In genomic region chr10:62934258-62934657, GRCh38 we compare ENCODE assay signal across 18 cellular contexts.
DNase-seq lines count a peak whose midpoint lies in the region; ATAC-seq and TF ChIP-seq lines count a peak whose summit lies in the region.
"Had no signal": no experiment of that assay in that cellular context is flagged by ENCODE, and none has a peak within 500 bp of the region (broad histone marks: within the 10 kb centered on the region; RNA-seq: fewer than 3 reads in every experiment).

No MANE protein-coding gene starts in this region.

- H3K9ac ChIP-seq in HCT116 (ENCODE audit: low read length) (no peak overlapping the region), neuronal stem cell (ENCODE audit: low read depth, low read length, poor library complexity) (no peak overlapping the region)

- H3K27ac ChIP-seq in HCT116 (ENCODE audit: low read depth, low read length) (no peak overlapping the region), neuronal stem cell (replicated peaks; ENCODE audit: low read length) (no peak overlapping the region)
- H3K27ac ChIP-seq: ascending aorta, esophagus squamous epithelium had no signal

- peaks cover 0 to 6% of the 10 kb centered on the region in 2 experiments; a peak in 1 of 4 replicates for H3K4me1 ChIP-seq in HCT116 (ENCODE audit: control insufficient read depth in 1 of 2, insufficient read depth in 2 of 2, low read length in 2 of 2)
- H3K4me1 ChIP-seq in neuronal stem cell (ENCODE audit: control insufficient read depth in 2 of 2, insufficient read depth in 1 of 2, low read depth in 1 of 2, low read length in 2 of 2), result no peaks in the 10 kb centered on the region
- H3K4me1 ChIP-seq: ascending aorta, esophagus squamous epithelium, HAP-1 had no signal

- H3K4ac ChIP-seq in neuronal stem cell (ENCODE audit: low read length), result peak overlapping the region; percentile 2

- TF ChIP-seq CTCF in HCT116 (IDR thresholded peaks at IDR 0.05 in 2 of 3, conservative IDR thresholded peaks at IDR 0.05 in 1 of 3; ENCODE audit: borderline replicate concordance in 1 of 3, insufficient read depth in 1 of 3, low read depth in 2 of 3, low read length in 2 of 3) (no peak), NB4 (IDR thresholded peaks at IDR 0.05; ENCODE audit: low read depth, low read length) (no peak)

- no peak overlapping the region for H2BK15ac ChIP-seq in neuronal stem cell (ENCODE audit: low read length)

- H2BK12ac ChIP-seq in neuronal stem cell (ENCODE audit: low read length), result no peak overlapping the region

- H3K36me3 ChIP-seq in HCT116 (ENCODE audit: control insufficient read depth in 1 of 2, insufficient read depth in 2 of 2, low read length in 2 of 2), result no peaks in the 10 kb centered on the region
- peaks cover 0 to 1% of the 10 kb centered on the region in 2 donors for H3K36me3 ChIP-seq in neuronal stem cell (replicated peaks in 1 of 2; ENCODE audit: control insufficient read depth in 2 of 2, insufficient read depth in 2 of 2, low read length in 2 of 2)
- H3K36me3 ChIP-seq: ascending aorta, esophagus squamous epithelium, HAP-1 had no signal

- no peak for TF ChIP-seq POLR2A in HCT116 (IDR thresholded peaks at IDR 0.05; ENCODE audit: borderline replicate concordance, extremely low read depth, insufficient read depth, insufficient read length)
- TF ChIP-seq POLR2A in NB4 (IDR thresholded peaks at IDR 0.05; ENCODE audit: extremely low read depth, insufficient read length), result no peak

- no peak overlapping the region for H2BK120ac ChIP-seq in neuronal stem cell (ENCODE audit: low read depth, low read length)

- H3K23ac ChIP-seq in neuronal stem cell (ENCODE audit: low read depth, low read length, poor library complexity), result no peak overlapping the region

- RAD21 ChIA-PET in HCT116 (lab: Charles Lee; ENCODE audit: low non-redundant PET in 1 of 2, low total read pairs in 2 of 2, uncharacterized antibody in 2 of 2, unreplicated experiment in 2 of 2), result no interaction called here

- peak; percentile 82 for ATAC-seq in HCT116
- ATAC-seq: left colon, SK-N-SH treated with all-trans-retinoic acid at 6 μM for 48 hours had no signal

- H3K9me3 ChIP-seq in HCT116 (ENCODE audit: control insufficient read depth in 1 of 2, insufficient read depth in 1 of 2, low read depth in 1 of 2, low read length in 2 of 2) (no peaks in the 10 kb centered on the region), neuronal stem cell (replicated peaks in 1 of 2; ENCODE audit: control insufficient read depth in 2 of 2, insufficient read depth in 1 of 2, low read depth in 1 of 2, low read length in 2 of 2) (no peaks in the 10 kb centered on the region)
- H3K9me3 ChIP-seq: ascending aorta, esophagus squamous epithelium, HAP-1 had no signal

- H3K14ac ChIP-seq in neuronal stem cell (ENCODE audit: low read length), result no peak overlapping the region

- peak overlapping the region; percentile 26; the same call in 1 of the 2 replicates for H3K4me2 ChIP-seq in HCT116 (ENCODE audit: low read length)
- no peak overlapping the region for H3K4me2 ChIP-seq in neuronal stem cell (ENCODE audit: insufficient read depth, low read length, poor library complexity, severe bottlenecking)

- H3K9me2 ChIP-seq in HCT116 (ENCODE audit: insufficient read depth), result no peaks in the 10 kb centered on the region; the same call in 1 of the 2 replicates

- H3K79me2 ChIP-seq in HCT116 (ENCODE audit: insufficient read depth, low read length), result no peaks in the 10 kb centered on the region

- WGBS in neuronal stem cell (ENCODE audit: extremely low coverage in 2 of 2, insufficient read length in 2 of 2, insufficient replicate concordance in 1 of 2), 2 donors, result no CpG with 5 or more reads among the region's 11 CpGs

- no TSS peak for BruUV-seq in HCT116 (replicated peaks; lab: Mats Ljungman, UMichigan)

- H2AFZ ChIP-seq in HCT116 (ENCODE audit: low read depth, low read length, poor library complexity, severe bottlenecking) (no peak overlapping the region), neuronal stem cell (ENCODE audit: low read length) (peak overlapping the region; percentile 42)

- TF ChIP-seq RAD21 in HCT116 (IDR thresholded peaks at IDR 0.05; ENCODE audit: low read depth), result no peak

- H3K79me1 ChIP-seq in neuronal stem cell (ENCODE audit: low read depth, low read length), result no peaks in the 10 kb centered on the region

- POLR2A ChIA-PET in HCT116 (lab: Charles Lee), result no interaction called here

- H3K27me3 ChIP-seq in HCT116 (ENCODE audit: insufficient read depth, low read length) (no peaks in the 10 kb centered on the region), neuronal stem cell (ENCODE audit: control insufficient read depth in 3 of 3, insufficient read depth in 3 of 3, low read depth in 1 of 3, low read length in 3 of 3) (no peaks in the 10 kb centered on the region)
- H3K27me3 ChIP-seq: ascending aorta, esophagus squamous epithelium had no signal

- no peak overlapping the region for H4K8ac ChIP-seq in neuronal stem cell (ENCODE audit: low read depth, low read length)

- no peak overlapping the region for H4K91ac ChIP-seq in neuronal stem cell (ENCODE audit: low read depth, low read length, poor library complexity)

- H3K4me3 ChIP-seq in HCT116 (replicated peaks in 1 of 2; ENCODE audit: low read depth in 1 of 2, low read length in 2 of 2) (no peak overlapping the region), NB4 (ENCODE audit: low read depth, low read length) (no peak overlapping the region), neuronal stem cell (ENCODE audit: low read length in 2 of 2) (no peak overlapping the region)
- H3K4me3 ChIP-seq: ascending aorta, esophagus squamous epithelium, HAP-1 had no signal

- H2BK5ac ChIP-seq in neuronal stem cell (ENCODE audit: low read length), result no peak overlapping the region

- H3K18ac ChIP-seq in neuronal stem cell (ENCODE audit: low read length), result peak overlapping the region; percentile 83

- no peaks in the 10 kb centered on the region for H4K20me1 ChIP-seq in HCT116 (ENCODE audit: insufficient read depth)

- peak; percentile 15 for DNase-seq in HCT116 (ENCODE audit: low read depth, low spot score)
- DNase-seq in NB4 (ENCODE audit: low read depth), result peak; percentile 24
- DNase-seq in astrocyte of the hippocampus (ENCODE audit: low read depth, low spot score), result peak; percentile 23
- no peak for DNase-seq in neuronal stem cell (ENCODE audit: low spot score)
- no peak for DNase-seq in SW 1271 (lab: John Stamatoyannopoulos, UW)
- no peak for DNase-seq in DMS 273 (lab: John Stamatoyannopoulos, UW; ENCODE audit: unreplicated experiment)
- no peak for DNase-seq in activated CD4-positive, CD25-positive, alpha-beta regulatory T cell (lab: John Stamatoyannopoulos, UW)
- DNase-seq: activated B cell treated with CpG ODN at 0.5 μM for 24 hours; CD4-positive, CD25-positive, alpha-beta regulatory T cell; cortex of kidney; DND-41; esophagus squamous epithelium; left colon; NCI-H2081 treated with DMSO at 0.1 percent for 48 hours; NK-92 treated with Interleukin-12 subunit alpha and Interleukin-12 subunit beta, amount 100 ng/mL, for 24 hours had no signal

- intact Hi-C loops in HCT116 (cut with micrococcal nuclease), result no loop called here

- H2AK5ac ChIP-seq in neuronal stem cell (ENCODE audit: low read depth, low read length), result no peak overlapping the region

- CTCF ChIA-PET in HCT116 (lab: Charles Lee), result no interaction called here

TF ChIP-seq in HCT116, 20 proteins besides CTCF, POLR2A, EP300 and RAD21:
- no peak for TF ChIP-seq TCF7L2 (IDR thresholded peaks at IDR 0.05; ENCODE audit: borderline replicate concordance, extremely low read depth, insufficient read depth, insufficient read length)
- TF ChIP-seq FOSL1 (IDR thresholded peaks at IDR 0.05; ENCODE audit: low read depth), result no peak
- TF ChIP-seq YY1 (IDR thresholded peaks at IDR 0.05; ENCODE audit: extremely low read depth, insufficient replicate concordance, low read depth, low read length), result no peak

Comparison
In these comparisons a context has a peak if more than half of its experiments do, and no peak if none do; other contexts are left out.
1. DNase-seq: peak in HCT116 (single experiment), NB4 (single experiment) and astrocyte of the hippocampus (single experiment); none in neuronal stem cell (single experiment), SW 1271 (0 of 2), DMS 273 (single experiment) and activated CD4-positive, CD25-positive, alpha-beta regulatory T cell (0 of 4).